ENCODE assay signal across 8 cellular contexts in the genomic region with DNA sequence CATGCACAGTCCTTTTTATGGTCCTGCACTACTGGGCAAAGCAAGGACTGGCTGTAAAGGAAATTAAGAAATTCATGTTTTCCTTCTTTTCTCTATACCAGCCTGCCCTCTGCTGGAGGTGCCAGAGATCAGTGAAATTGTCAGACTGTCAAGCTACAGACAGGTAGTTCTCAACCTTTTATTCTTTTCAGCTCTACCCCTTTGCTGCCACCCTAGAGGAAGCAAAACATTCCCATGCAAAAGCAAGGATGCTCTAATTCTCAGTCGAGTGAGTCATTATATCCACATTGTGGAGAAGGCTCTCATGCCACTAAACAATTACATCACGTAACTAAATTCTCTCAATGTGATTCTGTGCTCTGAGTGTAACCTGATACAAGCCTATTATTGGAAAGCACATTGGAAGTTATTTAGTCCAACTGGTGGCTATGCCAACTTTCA. TPM values are rescaled to one million over a fixed set of nuclear protein-coding genes. Genes with fewer than 3 reads are reported as not detected.
A peak's percentile ranks its signal among the peaks of the same experiment; 100 is the strongest.
DNase-seq lines count a peak whose midpoint lies in the region; ATAC-seq, FAIRE-seq and TF ChIP-seq lines count a peak whose summit lies in the region.

No MANE protein-coding gene starts in this region.

- no peaks in the 10 kb centered on the region for H3K9me3 Mint-ChIP-seq in Caco-2 (ENCODE audit: unreplicated experiment)

- FAIRE-seq in GM19239 (lab: Jason Lieb, UNC) = no peak

- H3K4me3 ChIP-seq in Caco-2 (ENCODE audit: low read depth, low read length) (no peak overlapping the region), skeletal muscle cell (ENCODE audit: low read depth, low read length) (no peak overlapping the region)

- BruUV-seq in Caco-2 (replicated peaks; lab: Mats Ljungman, UMichigan) = no TSS peak

- POLR2A ChIA-PET in Caco-2 (lab: Charles Lee) (no interaction called here), HEK293T (lab: Yijun Ruan, JAX) (no interaction called here)

- H3K27ac Mint-ChIP-seq in Caco-2 (ENCODE audit: unreplicated experiment) = no peak overlapping the region

- H3K27me3 Mint-ChIP-seq in Caco-2 (ENCODE audit: insufficient read depth, unreplicated experiment) = peaks cover 18% of the 10 kb centered on the region

- no peak for ATAC-seq in GM19467 (IDR thresholded peaks at IDR 0.05; ENCODE audit: unreplicated experiment)

- H3K4me3 Mint-ChIP-seq in Caco-2 (ENCODE audit: unreplicated experiment) = no peak overlapping the region

- DNase-seq in Caco-2 = peak in 1 of 2 experiments; percentile 59
- DNase-seq in HEK293T (ENCODE audit: extremely low spot score) = peak; percentile 51
- DNase-seq in NCI-H69 (lab: John Stamatoyannopoulos, UW) = peak; percentile 66
- peak; percentile 38 to 53 for DNase-seq in activated T-cell treated with anti-CD3 and anti-CD28 coated beads, Interleukin-2, amount 50 U/mL, for 48 hours
- DNase-seq in glomerular visceral epithelial cell (ENCODE audit: extremely low spot score) = peak; percentile 89
- DNase-seq in skeletal muscle cell (ENCODE audit: low read depth) = peak; percentile 78
- DNase-seq in GM19239 (ENCODE audit: insufficient read length, low spot score) = no peak

- no peaks in the 10 kb centered on the region for H3K4me1 ChIP-seq in Caco-2

- peaks cover 5% of the 10 kb centered on the region; the same call in 1 of the 2 replicates for H3K9me3 ChIP-seq in Caco-2

- H3K4me1 Mint-ChIP-seq in Caco-2 (ENCODE audit: low read depth, unreplicated experiment) = no peaks in the 10 kb centered on the region

- TF ChIP-seq CTCF in Caco-2 (IDR thresholded peaks at IDR 0.05; ENCODE audit: insufficient read depth in 1 of 2, low read depth in 1 of 2, low read length in 1 of 2, severe bottlenecking in 1 of 2, unreplicated experiment in 1 of 2) = peak; percentile 64 to 73

- H3K27me3 ChIP-seq in Caco-2 (replicated peaks; ENCODE audit: control insufficient read depth, insufficient read depth, low read length) = no peaks in the 10 kb centered on the region

- no peaks in the 10 kb centered on the region for H3K36me3 ChIP-seq in Caco-2 (ENCODE audit: control insufficient read depth, insufficient read depth, low read length)

- CTCF ChIA-PET in Caco-2 (lab: Charles Lee) = interaction anchor here (0.6 to 1.4 kb wide), 4 partner anchors 9 to 538 kb away, joined by 3 to 10 read pairs (median 3); no protein-coding TSS in a partner anchor
- CTCF ChIA-PET in HEK293T (lab: Yijun Ruan, JAX) = interaction anchor here (0.7 to 1.0 kb wide), 5 partner anchors 10 to 121 kb away, joined by 3 to 4 read pairs (median 3); no protein-coding TSS in a partner anchor

- intact Hi-C loops in Caco-2 (cut with micrococcal nuclease; ENCODE audit: unreplicated experiment) = loop anchor here (1.0 to 10.0 kb wide), 3 partner anchors 117 to 536 kb away; no protein-coding TSS in a partner anchor

- no peaks in the 10 kb centered on the region for H3K36me3 Mint-ChIP-seq in Caco-2 (ENCODE audit: insufficient read depth, unreplicated experiment)

TF ChIP-seq in HEK293T, 16 proteins besides CTCF, POLR2A, EP300 and RAD21:
- TF ChIP-seq CTBP1 (IDR thresholded peaks at IDR 0.05; ENCODE audit: borderline replicate concordance) (peak; percentile 22; the same call in 1 of the 2 replicates), TARDBP (IDR thresholded peaks at IDR 0.05) (no peak)
TF ChIP-seq in HEK293T: peak in this region for 1.

RNA-seq across cellular contexts. Expression of gene RAPGEF4, which starts 25.0 kb away (rescaled TPM):
- 0.23 and 0.98 TPM in 2 replicates for total RNA-seq in Caco-2 (2022)
